14 cellular contexts compared by ENCODE assay signal in genomic region chr1:170853302-170853701, GRCh38.
DNase-seq lines count a peak whose midpoint lies in the region; ATAC-seq lines count a peak whose summit lies in the region.
"Had no signal": no experiment of that assay in that cellular context is flagged by ENCODE, and none has a peak within 500 bp of the region (broad histone marks: within the 10 kb centered on the region; RNA-seq: fewer than 3 reads in every experiment).

No MANE protein-coding gene starts in this region.

- no peaks in the 10 kb centered on the region for H3K36me3 Mint-ChIP-seq in activated naive CD4-positive, alpha-beta T cell treated with anti-CD3 and anti-CD28 coated beads for 36 hours (ENCODE audit: low read depth)

- in situ Hi-C loops in KBM-7 (cut with MboI; ENCODE audit: low pct_unique_long_range_greater_than_20kb, low sequenced_read_pairs): no loop called here

- no peaks in the 10 kb centered on the region for H3K9me3 Mint-ChIP-seq in activated naive CD4-positive, alpha-beta T cell treated with anti-CD3 and anti-CD28 coated beads for 36 hours
- H3K9me3 Mint-ChIP-seq: activated T-helper 1 cell treated with anti-CD3 and anti-CD28 coated beads, Interleukin-12 subunit alpha, Interleukin-12 subunit beta, Interleukin-2, Interleukin-4 antibody, amounts not matched to agents 30 ng/mL and 10 ng/mL and 1 ng/mL, durations not matched to agents 14 hours and 24 hours and 36 hours; H9 had no signal

- H3K4me3 Mint-ChIP-seq in activated naive CD4-positive, alpha-beta T cell treated with anti-CD3 and anti-CD28 coated beads for 36 hours: no peak overlapping the region
- H3K4me3 Mint-ChIP-seq: activated T-helper 1 cell treated with anti-CD3 and anti-CD28 coated beads, Interleukin-12 subunit alpha, Interleukin-12 subunit beta, Interleukin-2, Interleukin-4 antibody, amounts not matched to agents 30 ng/mL and 10 ng/mL and 1 ng/mL, durations not matched to agents 14 hours and 24 hours and 36 hours; H9 had no signal

- H3K27me3 Mint-ChIP-seq in activated naive CD4-positive, alpha-beta T cell treated with anti-CD3 and anti-CD28 coated beads for 36 hours (ENCODE audit: low read depth): peaks cover 23% of the 10 kb centered on the region

- CTCF ChIA-PET in activated naive CD4-positive, alpha-beta T cell treated with anti-CD3 and anti-CD28 coated beads for 36 hours (lab: Charles Lee): no interaction called here

- DNase-seq in OCI-M1 (lab: John Stamatoyannopoulos, UW) (peak; percentile 31), KBM-7 (no peak), SW 1271 (lab: John Stamatoyannopoulos, UW) (no peak)
- no peak for DNase-seq in activated naive CD4-positive, alpha-beta T cell treated with anti-CD3 and anti-CD28 coated beads for 36 hours
- DNase-seq in activated CD8-positive, alpha-beta memory T cell treated with anti-CD3 and anti-CD28 coated beads for 24 hours: no peak
- DNase-seq: aorta, colonic mucosa, H9, heart right ventricle, pancreas had no signal

- intact Hi-C loops in activated naive CD4-positive, alpha-beta T cell treated with anti-CD3 and anti-CD28 coated beads for 36 hours (cut with micrococcal nuclease): no loop called here

- ATAC-seq in GM19025 (IDR thresholded peaks at IDR 0.05; ENCODE audit: low read depth, unreplicated experiment) (peak; percentile 48), GM21619 (IDR thresholded peaks at IDR 0.05; ENCODE audit: unreplicated experiment) (peak; percentile 91), HG03095 (IDR thresholded peaks at IDR 0.05; ENCODE audit: unreplicated experiment) (peak; percentile 81)
- ATAC-seq: heart right ventricle, pancreas had no signal

- no peak overlapping the region for H3K27ac Mint-ChIP-seq in activated naive CD4-positive, alpha-beta T cell treated with anti-CD3 and anti-CD28 coated beads for 36 hours
- H3K27ac Mint-ChIP-seq: activated T-helper 1 cell treated with anti-CD3 and anti-CD28 coated beads, Interleukin-12 subunit alpha, Interleukin-12 subunit beta, Interleukin-2, Interleukin-4 antibody, amounts not matched to agents 30 ng/mL and 10 ng/mL and 1 ng/mL, durations not matched to agents 14 hours and 24 hours and 36 hours; H9 had no signal

- no peaks in the 10 kb centered on the region for H3K4me1 Mint-ChIP-seq in activated naive CD4-positive, alpha-beta T cell treated with anti-CD3 and anti-CD28 coated beads for 36 hours (ENCODE audit: low read depth)
- H3K4me1 Mint-ChIP-seq: H9 had no signal
